In genomic region chr7:6409091-6409490, GRCh38 we compare ENCODE assay signal across 16 cellular contexts. TPM values are rescaled to one million over a fixed set of nuclear protein-coding genes. Genes with fewer than 3 reads are reported as not detected.
A peak's percentile ranks its signal among the peaks of the same experiment; 100 is the strongest.
DNase-seq lines count a peak whose midpoint lies in the region; ATAC-seq and TF ChIP-seq lines count a peak whose summit lies in the region.
"Had no signal": no experiment of that assay in that cellular context is flagged by ENCODE, and none has a peak within 500 bp of the region (broad histone marks: within the 10 kb centered on the region; RNA-seq: fewer than 3 reads in every experiment).

No MANE protein-coding gene starts in this region.

- intact Hi-C loops in left colon (cut with DNase I, micrococcal nuclease): no loop called here

- peaks cover 39% of the 10 kb centered on the region for H3F3A ChIP-seq in SK-N-SH (replicated peaks; ENCODE audit: insufficient read depth)

- no peak overlapping the region for H2AFZ ChIP-seq in SK-N-SH (ENCODE audit: low read depth)

- H3K27me3 ChIP-seq in BE2C: no peaks in the 10 kb centered on the region
- no peaks in the 10 kb centered on the region for H3K27me3 ChIP-seq in SK-N-SH (ENCODE audit: insufficient read depth)

- H3K27me3 Mint-ChIP-seq in WTC11 (ENCODE audit: low read depth): no peaks in the 10 kb centered on the region
- H3K27me3 Mint-ChIP-seq in stimulated activated memory B cell treated with anti-CD40 and anti-IgM and Interleukin-4, amounts not matched to agents 10 μg/mL and 1 μg/mL and 100 μg/mL, for 72 hours: no peaks in the 10 kb centered on the region
- H3K27me3 Mint-ChIP-seq: CD8-positive, alpha-beta memory T cell had no signal

- 96% methylated on average over 14 of the region's 14 CpGs for WGBS in SK-N-SH (ENCODE audit: low lambda C conversion rate)

- H3K79me2 ChIP-seq in SK-N-SH (ENCODE audit: insufficient read depth): peaks cover 41% of the 10 kb centered on the region

- H3K4me1 ChIP-seq in BE2C (no peaks in the 10 kb centered on the region), SK-N-SH (ENCODE audit: control insufficient read depth in 1 of 2, insufficient read depth in 2 of 2, low read depth in 1 of 2, low read length in 1 of 2) (no peaks in the 10 kb centered on the region)

- H3K9me3 Mint-ChIP-seq in WTC11: no peaks in the 10 kb centered on the region
- no peaks in the 10 kb centered on the region for H3K9me3 Mint-ChIP-seq in stimulated activated memory B cell treated with anti-CD40 and anti-IgM and Interleukin-4, amounts not matched to agents 10 μg/mL and 1 μg/mL and 100 μg/mL, for 72 hours
- H3K9me3 Mint-ChIP-seq: CD8-positive, alpha-beta memory T cell had no signal

- TF ChIP-seq EP300 in SK-N-SH (IDR thresholded peaks at IDR 0.05; ENCODE audit: borderline replicate concordance in 1 of 2, low read depth in 1 of 2, low read length in 1 of 2): no peak

- H3K9me2 ChIP-seq in SK-N-SH: no peaks in the 10 kb centered on the region

- CTCF ChIA-PET in WTC11 (lab: Charles Lee) (no interaction called here), SK-N-SH (lab: Yijun Ruan, JAX) (no interaction called here)

- ATAC-seq in WTC11 (no peak), left colon (peak; percentile 1)
- ATAC-seq in stimulated activated memory B cell treated with anti-CD40 and anti-IgM and Interleukin-4, amounts not matched to agents 10 μg/mL and 1 μg/mL and 100 μg/mL, for 72 hours: no peak
- ATAC-seq: PC-3 had no signal

- no peak for TF ChIP-seq RAD21 in SK-N-SH (IDR thresholded peaks at IDR 0.05; ENCODE audit: low read length)

- peaks cover 23% of the 10 kb centered on the region; the same call in 1 of the 2 replicates for H4K20me1 ChIP-seq in SK-N-SH (ENCODE audit: insufficient read depth)

- H3K36me3 Mint-ChIP-seq in WTC11: peaks cover 62% of the 10 kb centered on the region
- H3K36me3 Mint-ChIP-seq in stimulated activated memory B cell treated with anti-CD40 and anti-IgM and Interleukin-4, amounts not matched to agents 10 μg/mL and 1 μg/mL and 100 μg/mL, for 72 hours: peaks cover 73% of the 10 kb centered on the region

- peak; percentile 38 for DNase-seq in DMS53 (lab: John Stamatoyannopoulos, UW)
- no peak for DNase-seq in DMS53 treated with DMSO at 0.1 percent for 48 hours (lab: John Stamatoyannopoulos, UW; ENCODE audit: unreplicated experiment)
- DNase-seq in WTC11 (ENCODE audit: low spot score): no peak
- no peak for DNase-seq in left colon
- no peak for DNase-seq in activated CD4-positive, CD25-positive, alpha-beta regulatory T cell (lab: John Stamatoyannopoulos, UW)
- DNase-seq in BE2C: no peak
- no peak for DNase-seq in SK-N-SH
- DNase-seq: CD8-positive, alpha-beta memory T cell; DMS 273 treated with DMSO at 0.1 percent for 48 hours; NCI-H1436; NCI-H2029 treated with DMSO at 0.1 percent for 48 hours; NCI-H2171 treated with DMSO at 0.1 percent for 48 hours; NCI-H510A; NCI-H774; PC-3 had no signal

- peak overlapping the region; percentile 7; the same call in 1 of the 2 replicates for H3K27ac Mint-ChIP-seq in WTC11
- peak overlapping the region; percentile 9 for H3K27ac Mint-ChIP-seq in stimulated activated memory B cell treated with anti-CD40 and anti-IgM and Interleukin-4, amounts not matched to agents 10 μg/mL and 1 μg/mL and 100 μg/mL, for 72 hours

- no peak for TF ChIP-seq CTCF in WTC11 (IDR thresholded peaks at IDR 0.05)
- TF ChIP-seq CTCF in BE2C (IDR thresholded peaks at IDR 0.05; ENCODE audit: low read depth, low read length): no peak
- TF ChIP-seq CTCF in SK-N-SH (IDR thresholded peaks at IDR 0.05): no peak

- no peak overlapping the region for H3K27ac ChIP-seq in SK-N-SH (ENCODE audit: low read depth in 2 of 2, low read length in 1 of 2)

- no peak overlapping the region for H3K4me2 ChIP-seq in SK-N-SH

- no peaks in the 10 kb centered on the region for H3K4me1 Mint-ChIP-seq in WTC11
- peaks cover 6% of the 10 kb centered on the region for H3K4me1 Mint-ChIP-seq in stimulated activated memory B cell treated with anti-CD40 and anti-IgM and Interleukin-4, amounts not matched to agents 10 μg/mL and 1 μg/mL and 100 μg/mL, for 72 hours
- H3K4me1 Mint-ChIP-seq: CD8-positive, alpha-beta memory T cell had no signal

- peaks cover 78% of the 10 kb centered on the region for H3K36me3 ChIP-seq in BE2C
- peaks cover 62 to 95% of the 10 kb centered on the region in 2 experiments for H3K36me3 ChIP-seq in SK-N-SH (replicated peaks in 1 of 2; ENCODE audit: control insufficient read depth in 1 of 2, insufficient read depth in 2 of 2, low read length in 1 of 2)

- no peak overlapping the region for H3K9ac ChIP-seq in SK-N-SH

- POLR2A ChIA-PET in WTC11 (lab: Charles Lee): no interaction called here
- POLR2A ChIA-PET in SK-N-SH (lab: Yijun Ruan, JAX): interaction anchor here (1.0 kb wide), 1 partner anchor 10 kb away, joined by 3 read pairs; no protein-coding TSS in a partner anchor

- no peak overlapping the region for H3K4me3 Mint-ChIP-seq in WTC11
- no peak overlapping the region for H3K4me3 Mint-ChIP-seq in stimulated activated memory B cell treated with anti-CD40 and anti-IgM and Interleukin-4, amounts not matched to agents 10 μg/mL and 1 μg/mL and 100 μg/mL, for 72 hours
- H3K4me3 Mint-ChIP-seq: CD8-positive, alpha-beta memory T cell had no signal

- no peak overlapping the region for H3K4me3 ChIP-seq in BE2C (ENCODE audit: low read depth, low read length)
- H3K4me3 ChIP-seq in SK-N-SH (ENCODE audit: low read depth in 2 of 2, low read length in 1 of 2): no peak overlapping the region

- H3K9me3 ChIP-seq in BE2C (no peaks in the 10 kb centered on the region), SK-N-SH (no peaks in the 10 kb centered on the region)

TF ChIP-seq in WTC11, 78 proteins besides CTCF, POLR2A, EP300 and RAD21 (continues in another document):
- TF ChIP-seq TCF7 (CRISPR knock-in tag; IDR thresholded peaks at IDR 0.05; ENCODE audit: low read depth) (no peak), FOXP4 (CRISPR knock-in tag; IDR thresholded peaks at IDR 0.05) (no peak)

TF ChIP-seq in SK-N-SH, 30 proteins besides CTCF, POLR2A, EP300 and RAD21 (continues in another document):
- TF ChIP-seq TEAD4 (IDR thresholded peaks at IDR 0.05; ENCODE audit: borderline replicate concordance, insufficient read depth) (no peak), GATA2 (CRISPR knock-in tag; IDR thresholded peaks at IDR 0.05) (no peak), NRF1 (IDR thresholded peaks at IDR 0.05; ENCODE audit: low read depth, low read length) (no peak), FOSL2 (IDR thresholded peaks at IDR 0.05; ENCODE audit: borderline replicate concordance, low read depth) (no peak), YY1 (IDR thresholded peaks at IDR 0.05; ENCODE audit: low read depth) (no peak), SMC3 (IDR thresholded peaks at IDR 0.05; ENCODE audit: low read depth, low read length) (no peak), RCOR1 (IDR thresholded peaks at IDR 0.05; ENCODE audit: low read length) (no peak), PBX3 (IDR thresholded peaks at IDR 0.05) (no peak), RXRA (IDR thresholded peaks at IDR 0.05; ENCODE audit: borderline replicate concordance, low read depth) (no peak), TAF1 (IDR thresholded peaks at IDR 0.05; ENCODE audit: borderline replicate concordance, low read depth, low read length) (no peak), REST (IDR thresholded peaks at IDR 0.05; ENCODE audit: low read depth, low read length) (no peak), MEF2A (IDR thresholded peaks at IDR 0.05; ENCODE audit: borderline replicate concordance, low read depth) (no peak), GABPA (IDR thresholded peaks at IDR 0.05; ENCODE audit: low read depth) (no peak)

RNA-seq across cellular contexts. Expression of gene RAC1, which starts 34.8 kb away (rescaled TPM):
- total RNA-seq in WTC11 (2021): 260 to 281 TPM (median 260 TPM) in 3 replicates
- total RNA-seq in left colon: 100 to 1,000 TPM; 422 to 431 TPM
- polyA plus RNA-seq in BE2C (2012; ENCODE audit: insufficient read depth, insufficient read length, low read depth): 356 TPM
- 454 and 460 TPM in 2 replicates for polyA plus RNA-seq in SK-N-SH (2012; rRNA removed)
- 552 and 601 TPM in 2 replicates for polyA plus RNA-seq in SK-N-SH (2012; cell fraction: cytosol; rRNA removed)
- 212 and 275 TPM in 2 replicates for polyA plus RNA-seq in SK-N-SH (2012; cell fraction: nucleus; rRNA removed)

RNA-seq across cellular contexts. Expression of gene DAGLB, which starts 38.7 kb away (rescaled TPM):
- total RNA-seq in WTC11 (2021) (32.7 to 38.7 TPM (median 33.6 TPM) in 3 replicates), left colon (10 to 100 TPM; 20.1 to 26.8 TPM)
- polyA plus RNA-seq in BE2C (2012; ENCODE audit: insufficient read depth, insufficient read length, low read depth): 24.4 TPM
- polyA plus RNA-seq in SK-N-SH (2012; rRNA removed): 24.1 and 27.4 TPM in 2 replicates
- 13.7 and 17.3 TPM in 2 replicates for polyA plus RNA-seq in SK-N-SH (2012; cell fraction: cytosol; rRNA removed)
- polyA plus RNA-seq in SK-N-SH (2012; cell fraction: nucleus; rRNA removed): 69.2 and 80.2 TPM in 2 replicates
